Comparison of ENCODE assay signal across 33 cellular contexts in the genomic region with DNA sequence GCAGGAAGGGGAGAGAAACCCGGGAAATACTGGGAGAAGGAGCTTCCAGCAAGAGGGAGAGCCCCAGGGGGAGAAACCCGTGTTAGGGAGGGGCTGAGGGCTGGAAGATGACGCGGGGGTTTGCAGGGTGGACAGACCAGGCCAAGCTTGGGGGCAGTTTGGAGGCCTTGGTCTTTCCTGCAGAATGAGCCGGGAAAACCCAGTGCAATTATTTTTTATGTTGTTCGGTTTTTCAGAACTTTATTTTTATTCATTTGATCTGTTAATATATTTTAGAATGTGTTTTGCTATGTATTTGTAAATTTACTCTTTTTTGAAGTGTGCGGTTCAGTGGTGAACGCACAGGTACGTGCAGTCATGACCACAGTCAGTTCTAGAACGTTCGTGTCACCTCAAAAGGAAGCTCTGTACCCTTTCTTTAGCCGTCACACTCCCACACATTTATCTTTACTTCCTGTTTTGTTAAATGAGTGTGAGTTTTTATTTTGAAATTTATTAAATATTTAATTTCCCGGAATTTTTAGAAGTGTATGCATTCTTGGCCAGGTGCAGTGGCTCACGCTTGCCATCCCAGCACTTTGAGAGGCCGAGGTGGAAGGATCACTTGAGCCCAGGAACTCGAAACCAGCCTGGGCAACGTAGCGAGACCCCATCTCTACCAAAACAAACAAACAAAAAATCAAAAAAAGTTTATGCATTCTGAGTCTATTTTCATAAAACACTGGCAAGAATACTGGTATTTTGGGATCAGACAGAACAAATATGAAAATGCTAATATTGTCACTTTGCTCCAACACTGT.
"Had no signal": no experiment of that assay in that cellular context is flagged by ENCODE, and none has a peak within 500 bp of the region (broad histone marks: within the 10 kb centered on the region; RNA-seq: fewer than 3 reads in every experiment).

No MANE protein-coding gene starts in this region.

- H3K9me3 Mint-ChIP-seq: activated naive CD4-positive, alpha-beta T cell treated with anti-CD3 and anti-CD28 coated beads, Interleukin-2, amount 50 U/mL, for 24 hours had no signal

- H3K27me3 ChIP-seq: ascending aorta, cardiac muscle cell, Peyer's patch, SJSA1 had no signal

- DNase-seq: activated CD4-positive, alpha-beta T cell treated with anti-CD3 and anti-CD28 coated beads for 36 hours; activated CD4-positive, alpha-beta T cell treated with anti-CD3 and anti-CD28 coated beads, Interleukin-2, amount 10 ng/mL, durations not matched to agents 7 days and 5 days; activated CD4-positive, alpha-beta T cell treated with anti-CD3 and anti-CD28 coated beads, Interleukin-2, amount 50 U/mL, for 48 hours; activated CD8-positive, alpha-beta memory T cell treated with anti-CD3 and anti-CD28 coated beads for 24 hours; activated CD8-positive, alpha-beta memory T cell treated with anti-CD3 and anti-CD28 coated beads, Interleukin-2, amount 10 ng/mL, durations not matched to agents 7 days and 5 days; activated CD8-positive, alpha-beta memory T cell treated with anti-CD3 and anti-CD28 coated beads, Interleukin-2, amount 50 U/mL, for 48 hours; activated gamma-delta T cell; activated naive CD4-positive, alpha-beta T cell treated with Interleukin-2 at 50 U/mL for 16 hours; activated naive CD8-positive, alpha-beta T cell treated with anti-CD3 and anti-CD28 coated beads, Interleukin-2, amount 10 ng/mL, durations not matched to agents 7 days and 5 days; activated T-cell treated with anti-CD3 and anti-CD28 coated beads, Interleukin-2, amount 50 U/mL, for 48 hours; amygdala; MM.1S; NCI-H1092 treated with DMSO at 0.1 percent for 48 hours; NCI-H1417; NCI-H146; NCI-H187; NCI-H2029 treated with DMSO at 0.1 percent for 48 hours; NCI-H2107; NCI-H2171; NCI-H510A; NCI-H526; NCI-H748 treated with DMSO at 0.1 percent for 48 hours; NK-92 treated with Interleukin-12 subunit alpha and Interleukin-12 subunit beta, amount 100 ng/mL, for 24 hours; PC-3; Peyer's patch; RPMI8226; SHP77 treated with DMSO at 0.1 percent for 48 hours; T1000 had no signal

- ATAC-seq: activated CD4-positive, alpha-beta T cell treated with anti-CD3 and anti-CD28 coated beads for 36 hours; activated CD4-positive, CD25-positive, alpha-beta regulatory T cell treated with anti-CD3 and anti-CD28 coated beads, Interleukin-2, amount 50 U/mL, for 24 hours; activated CD8-positive, alpha-beta memory T cell treated with anti-CD3 and anti-CD28 coated beads, Interleukin-2, amount 10 ng/mL, durations not matched to agents 7 days and 5 days; PC-3 had no signal

- H3K4me3 ChIP-seq: ascending aorta, cardiac muscle cell, Peyer's patch, SJSA1 had no signal

- H3K36me3 Mint-ChIP-seq: activated CD8-positive, alpha-beta memory T cell treated with anti-CD3 and anti-CD28 coated beads, Interleukin-2, amount 10 ng/mL, durations not matched to agents 7 days and 5 days; activated naive CD8-positive, alpha-beta T cell treated with anti-CD3 and anti-CD28 coated beads, Interleukin-2, amount 10 ng/mL, durations not matched to agents 7 days and 5 days had no signal

- H3K27ac Mint-ChIP-seq: activated CD4-positive, alpha-beta T cell treated with anti-CD3 and anti-CD28 coated beads for 36 hours; activated CD4-positive, alpha-beta T cell treated with anti-CD3 and anti-CD28 coated beads, Interleukin-2, amount 10 ng/mL, durations not matched to agents 7 days and 5 days; activated CD8-positive, alpha-beta memory T cell treated with anti-CD3 and anti-CD28 coated beads, Interleukin-2, amount 10 ng/mL, durations not matched to agents 7 days and 5 days; activated naive CD4-positive, alpha-beta T cell treated with anti-CD3 and anti-CD28 coated beads, Interleukin-2, amount 50 U/mL, for 24 hours; activated naive CD8-positive, alpha-beta T cell treated with anti-CD3 and anti-CD28 coated beads, Interleukin-2, amount 10 ng/mL, durations not matched to agents 7 days and 5 days had no signal

- H3K36me3 ChIP-seq: cardiac muscle cell, Peyer's patch had no signal

- H3K4me3 Mint-ChIP-seq: activated CD4-positive, alpha-beta T cell treated with anti-CD3 and anti-CD28 coated beads for 36 hours; activated CD4-positive, alpha-beta T cell treated with anti-CD3 and anti-CD28 coated beads, Interleukin-2, amount 10 ng/mL, durations not matched to agents 7 days and 5 days; activated CD8-positive, alpha-beta memory T cell treated with anti-CD3 and anti-CD28 coated beads, Interleukin-2, amount 10 ng/mL, durations not matched to agents 7 days and 5 days; activated naive CD4-positive, alpha-beta T cell treated with anti-CD3 and anti-CD28 coated beads, Interleukin-2, amount 50 U/mL, for 24 hours; activated naive CD8-positive, alpha-beta T cell treated with anti-CD3 and anti-CD28 coated beads, Interleukin-2, amount 10 ng/mL, durations not matched to agents 7 days and 5 days had no signal

- H3K27ac ChIP-seq: ascending aorta, cardiac muscle cell, Peyer's patch, SJSA1 had no signal

- H3K4me1 ChIP-seq: ascending aorta, Peyer's patch, SJSA1 had no signal

- H3K4me1 Mint-ChIP-seq: activated CD8-positive, alpha-beta memory T cell treated with anti-CD3 and anti-CD28 coated beads, Interleukin-2, amount 10 ng/mL, durations not matched to agents 7 days and 5 days had no signal

- H3K27me3 Mint-ChIP-seq: activated CD4-positive, alpha-beta T cell treated with anti-CD3 and anti-CD28 coated beads for 36 hours; activated CD4-positive, alpha-beta T cell treated with anti-CD3 and anti-CD28 coated beads, Interleukin-2, amount 10 ng/mL, durations not matched to agents 7 days and 5 days; activated CD8-positive, alpha-beta memory T cell treated with anti-CD3 and anti-CD28 coated beads, Interleukin-2, amount 10 ng/mL, durations not matched to agents 7 days and 5 days; activated naive CD4-positive, alpha-beta T cell treated with anti-CD3 and anti-CD28 coated beads, Interleukin-2, amount 50 U/mL, for 24 hours had no signal
